ENCODE assay signal across 9 cellular contexts in the genomic region with DNA sequence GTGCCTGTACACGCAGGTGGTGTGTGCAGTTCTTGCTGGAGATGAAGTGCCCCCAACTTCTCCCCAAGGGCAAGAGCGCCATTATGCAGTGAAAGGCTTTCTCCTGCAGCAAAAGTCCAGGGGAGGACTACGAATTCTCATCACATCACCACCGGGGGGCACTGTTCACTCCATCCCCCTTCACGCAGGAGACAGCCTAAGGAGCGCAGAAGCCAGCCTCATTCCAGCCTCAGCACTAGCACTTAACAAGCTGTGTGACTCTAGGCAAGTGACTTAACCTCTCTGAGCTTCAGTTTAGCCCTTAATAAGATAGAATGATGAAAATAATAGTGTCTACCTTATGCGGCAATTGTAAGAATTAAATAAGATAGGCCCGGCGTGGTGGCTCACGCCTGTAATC. TPM values are rescaled to one million over a fixed set of nuclear protein-coding genes. Genes with fewer than 3 reads are reported as not detected.
DNase-seq lines count a peak whose midpoint lies in the region; ATAC-seq and TF ChIP-seq lines count a peak whose summit lies in the region.
"Had no signal": no experiment of that assay in that cellular context is flagged by ENCODE, and none has a peak within 500 bp of the region (broad histone marks: within the 10 kb centered on the region; RNA-seq: fewer than 3 reads in every experiment).

No MANE protein-coding gene starts in this region.

- CTCF ChIA-PET in CD4-positive, alpha-beta memory T cell (lab: Charles Lee; ENCODE audit: partially characterized antibody): interaction anchor here (0.8 to 3.6 kb wide), 22 partner anchors 8 to 434 kb away, joined by 3 to 23 read pairs (median 4); no protein-coding TSS in a partner anchor
- CTCF ChIA-PET in HEK293T (lab: Yijun Ruan, JAX): interaction anchor here (1.0 kb wide), 1 partner anchor 355 kb away, joined by 3 read pairs; no protein-coding TSS in a partner anchor

- peaks cover 33 to 90% (median 65%) of the 10 kb centered on the region in 4 donors for H3K4me1 Mint-ChIP-seq in CD4-positive, alpha-beta memory T cell

- no peaks in the 10 kb centered on the region for H3K9me3 Mint-ChIP-seq in CD4-positive, alpha-beta memory T cell
- H3K9me3 Mint-ChIP-seq: stimulated activated naive CD8-positive, alpha-beta T cell treated with anti-CD3 and anti-CD28 coated beads, Interleukin-15, Interleukin-2, amounts not matched to agents 100 ng/mL and 50 ng/mL, for 24 hours had no signal

- peaks cover 28% of the 10 kb centered on the region for H3K36me3 ChIP-seq in CD4-positive, alpha-beta memory T cell (ENCODE audit: insufficient read depth, low read length)
- H3K36me3 ChIP-seq in Peyer's patch: peaks cover 0 to 3% (median 0%) of the 10 kb centered on the region in 3 donors

- no peaks in the 10 kb centered on the region for H3K9me3 ChIP-seq in CD4-positive, alpha-beta memory T cell (ENCODE audit: control insufficient read depth in 1 of 2, low read length in 2 of 2)
- no peaks in the 10 kb centered on the region for H3K9me3 ChIP-seq in Peyer's patch

- H3K27me3 ChIP-seq in CD4-positive, alpha-beta memory T cell (ENCODE audit: insufficient read depth, low read length): no peaks in the 10 kb centered on the region
- no peaks in the 10 kb centered on the region for H3K27me3 ChIP-seq in Peyer's patch

- H3K4me3 ChIP-seq in CD4-positive, alpha-beta memory T cell (ENCODE audit: low read length in 2 of 2): no peak overlapping the region
- no peak overlapping the region for H3K4me3 ChIP-seq in Peyer's patch

- H3K36me3 Mint-ChIP-seq in CD4-positive, alpha-beta memory T cell: peaks cover 9 to 50% of the 10 kb centered on the region in 2 donors

- no peaks in the 10 kb centered on the region for H3K27me3 Mint-ChIP-seq in CD4-positive, alpha-beta memory T cell
- H3K27me3 Mint-ChIP-seq: stimulated activated naive CD8-positive, alpha-beta T cell treated with anti-CD3 and anti-CD28 coated beads, Interleukin-15, Interleukin-2, amounts not matched to agents 100 ng/mL and 50 ng/mL, for 24 hours had no signal

- peak; percentile 53 to 60 (median 58) for DNase-seq in CD4-positive, alpha-beta memory T cell
- DNase-seq in HEK293T (ENCODE audit: extremely low spot score): peak; percentile 77
- peak in 2 of 3 donors; percentile 57 to 82 for DNase-seq in Peyer's patch
- peak; percentile 43 for DNase-seq in activated T-helper 9 cell treated with anti-CD3 and anti-CD28 coated beads, Interleukin-2, amount 50 U/mL, for 16 hours (ENCODE audit: low read depth)
- DNase-seq in globus pallidus (ENCODE audit: low spot score): peak; percentile 71
- DNase-seq in stimulated activated CD4-positive, alpha-beta T cell treated with anti-CD3 and anti-CD28 coated beads, Interleukin-12 subunit alpha, Interleukin-12 subunit beta, amount 100 ng/mL, for 48 hours (ENCODE audit: low read depth in 2 of 3, low spot score in 1 of 3): peak; percentile 42 to 64 (median 55)

- ATAC-seq in GM21360 (IDR thresholded peaks at IDR 0.05; ENCODE audit: unreplicated experiment) (no peak), GM21515 (IDR thresholded peaks at IDR 0.05; ENCODE audit: unreplicated experiment) (no peak)

- intact Hi-C loops in CD4-positive, alpha-beta memory T cell (cut with micrococcal nuclease): loop anchor here (1.0 kb wide), 3 partner anchors 33 to 213 kb away; no protein-coding TSS in a partner anchor

- H3K27ac ChIP-seq in CD4-positive, alpha-beta memory T cell (ENCODE audit: low read depth, low read length): no peak overlapping the region
- no peak overlapping the region for H3K27ac ChIP-seq in Peyer's patch

- POLR2A ChIA-PET in CD4-positive, alpha-beta memory T cell (lab: Charles Lee; ENCODE audit: partially characterized antibody): interaction anchor here (0.9 to 3.0 kb wide), 9 partner anchors 14 to 88 kb away, joined by 3 to 15 read pairs (median 5); no protein-coding TSS in a partner anchor
- POLR2A ChIA-PET in HEK293T (lab: Yijun Ruan, JAX): no interaction called here

- TF ChIP-seq CTCF in Peyer's patch (IDR thresholded peaks at IDR 0.05): peak; percentile 9 to 53 (median 42)

- peak overlapping the region in 6 of 7 donors; percentile 55 to 88 (median 75) for H3K27ac Mint-ChIP-seq in CD4-positive, alpha-beta memory T cell

- H3K4me1 ChIP-seq in CD4-positive, alpha-beta memory T cell (ENCODE audit: insufficient read depth, low read length): peaks cover 88% of the 10 kb centered on the region
- peaks cover 0 to 54% (median 6%) of the 10 kb centered on the region in 4 donors for H3K4me1 ChIP-seq in Peyer's patch

- no peak for TF ChIP-seq POLR2A in Peyer's patch (IDR thresholded peaks at IDR 0.05)

- no peak overlapping the region for H3K4me3 Mint-ChIP-seq in CD4-positive, alpha-beta memory T cell

TF ChIP-seq in HEK293T, 16 proteins besides CTCF, POLR2A, EP300 and RAD21:
- TF ChIP-seq NFRKB (IDR thresholded peaks at IDR 0.05): no peak
- TF ChIP-seq FOXK2 (IDR thresholded peaks at IDR 0.05): no peak
- no peak for TF ChIP-seq HDGF (IDR thresholded peaks at IDR 0.05; ENCODE audit: borderline replicate concordance)

RNA-seq across cellular contexts. Expression of a gene that starts 32.3 kb away (rescaled TPM):
- total RNA-seq in CD4-positive, alpha-beta memory T cell: 10 to 100 TPM; 62.2 to 71.6 TPM
- polyA plus RNA-seq in CD4-positive, alpha-beta memory T cell: 10 to 100 TPM in 1 of 2 donors, 1 to 10 TPM in 1; 7.5 to 14.6 TPM
- total RNA-seq in Peyer's patch: 100 to 1,000 TPM in 1 of 4 donors, 10 to 100 TPM in 3; 10.7 to 126 (median 27.7) TPM
